ENCODE assay signal across 33 cellular contexts in genomic region chrX:966396-967070, GRCh38.
"Had no signal": no experiment of that assay in that cellular context is flagged by ENCODE, and none has a peak within 500 bp of the region (broad histone marks: within the 10 kb centered on the region; RNA-seq: fewer than 3 reads in every experiment).

No MANE protein-coding gene starts in this region.

- H3K4me3 Mint-ChIP-seq: activated CD8-positive, alpha-beta T cell treated with anti-CD3 and anti-CD28 coated beads for 36 hours; activated naive CD8-positive, alpha-beta T cell treated with anti-CD3 and anti-CD28 coated beads for 36 hours; activated T-cell treated with anti-CD3 and anti-CD28 coated beads, Interleukin-2, amount 50 U/mL, for 72 hours; activated T-helper 17 cell treated with anti-CD3 and anti-CD28 coated beads, Interleukin-2, amount 50 U/mL, for 72 hours; central memory CD8-positive, alpha-beta T cell had no signal

- H3K4me1 Mint-ChIP-seq: activated T-helper 17 cell treated with anti-CD3 and anti-CD28 coated beads, Interleukin-2, amount 50 U/mL, for 72 hours had no signal

- H3K4me3 ChIP-seq: ascending aorta, cardiac muscle cell, PC-9 had no signal

- H3K27ac Mint-ChIP-seq: activated CD8-positive, alpha-beta T cell treated with anti-CD3 and anti-CD28 coated beads for 36 hours; activated naive CD8-positive, alpha-beta T cell treated with anti-CD3 and anti-CD28 coated beads for 36 hours; activated T-cell treated with anti-CD3 and anti-CD28 coated beads, Interleukin-2, amount 50 U/mL, for 72 hours; activated T-helper 17 cell treated with anti-CD3 and anti-CD28 coated beads, Interleukin-2, amount 50 U/mL, for 72 hours had no signal

- H3K27ac ChIP-seq: ascending aorta, cardiac muscle cell, PC-9, RWPE1, VCaP had no signal

- DNase-seq: activated CD4-positive, alpha-beta T cell treated with anti-CD3 and anti-CD28 coated beads for 1 hour; activated CD4-positive, alpha-beta T cell treated with anti-CD3 and anti-CD28 coated beads for 48 hours; activated CD4-positive, CD25-positive, alpha-beta regulatory T cell; activated CD8-positive, alpha-beta T cell treated with anti-CD3 and anti-CD28 coated beads for 36 hours; activated effector memory CD4-positive, alpha-beta T cell treated with anti-CD3 and anti-CD28 coated beads, Interleukin-2, amount 50 U/mL, for 16 hours; activated naive CD4-positive, alpha-beta T cell; activated naive CD4-positive, alpha-beta T cell treated with anti-CD3 and anti-CD28 coated beads, Interleukin-2, amount 50 U/mL, for 16 hours; activated naive CD8-positive, alpha-beta T cell treated with anti-CD3 and anti-CD28 coated beads for 36 hours; activated T-cell treated with anti-CD3 and anti-CD28 coated beads, Interleukin-2, amount 50 U/mL, for 1 hour; activated T-cell treated with anti-CD3 and anti-CD28 coated beads, Interleukin-2, amount 50 U/mL, for 72 hours; amniotic stem cell; Karpas-422; NCI-H1105 treated with DMSO at 0.1 percent for 48 hours; NCI-H1436; NCI-H1694; NCI-H1930; NCI-H2081 treated with DMSO at 0.1 percent for 48 hours; NCI-H510A; NCI-H526; NCI-H748 treated with DMSO at 0.1 percent for 48 hours; NK-92 treated with Interleukin-12 subunit alpha and Interleukin-12 subunit beta, amount 100 ng/mL, for 24 hours; PC-9; Right ventricle myocardium superior; SW 1271; T-helper 1 cell; T-helper 2 cell; T-helper 9 cell had no signal

- H3K27me3 Mint-ChIP-seq: activated T-helper 17 cell treated with anti-CD3 and anti-CD28 coated beads, Interleukin-2, amount 50 U/mL, for 72 hours; central memory CD8-positive, alpha-beta T cell had no signal

- H3K36me3 ChIP-seq: ascending aorta, cardiac muscle cell had no signal

- H3K36me3 Mint-ChIP-seq: activated naive CD8-positive, alpha-beta T cell treated with anti-CD3 and anti-CD28 coated beads for 36 hours had no signal

- H2AFZ ChIP-seq: PC-9 had no signal

- H3K4me1 ChIP-seq: ascending aorta had no signal

- ATAC-seq: activated CD8-positive, alpha-beta T cell treated with anti-CD3 and anti-CD28 coated beads for 36 hours; activated T-cell treated with anti-CD3 and anti-CD28 coated beads, Interleukin-2, amount 50 U/mL, for 72 hours; activated T-helper 17 cell treated with anti-CD3 and anti-CD28 coated beads, Interleukin-2, amount 50 U/mL, for 72 hours had no signal

- H3K27me3 ChIP-seq: ascending aorta, cardiac muscle cell had no signal

- H3K9me3 Mint-ChIP-seq: activated CD8-positive, alpha-beta T cell treated with anti-CD3 and anti-CD28 coated beads for 36 hours; activated T-cell treated with anti-CD3 and anti-CD28 coated beads, Interleukin-2, amount 50 U/mL, for 72 hours; activated T-helper 17 cell treated with anti-CD3 and anti-CD28 coated beads, Interleukin-2, amount 50 U/mL, for 72 hours had no signal

- H3K4me2 ChIP-seq: PC-9 had no signal

- H3K9me3 ChIP-seq: ascending aorta had no signal
